9 cellular contexts compared by ENCODE assay signal in the genomic region with DNA sequence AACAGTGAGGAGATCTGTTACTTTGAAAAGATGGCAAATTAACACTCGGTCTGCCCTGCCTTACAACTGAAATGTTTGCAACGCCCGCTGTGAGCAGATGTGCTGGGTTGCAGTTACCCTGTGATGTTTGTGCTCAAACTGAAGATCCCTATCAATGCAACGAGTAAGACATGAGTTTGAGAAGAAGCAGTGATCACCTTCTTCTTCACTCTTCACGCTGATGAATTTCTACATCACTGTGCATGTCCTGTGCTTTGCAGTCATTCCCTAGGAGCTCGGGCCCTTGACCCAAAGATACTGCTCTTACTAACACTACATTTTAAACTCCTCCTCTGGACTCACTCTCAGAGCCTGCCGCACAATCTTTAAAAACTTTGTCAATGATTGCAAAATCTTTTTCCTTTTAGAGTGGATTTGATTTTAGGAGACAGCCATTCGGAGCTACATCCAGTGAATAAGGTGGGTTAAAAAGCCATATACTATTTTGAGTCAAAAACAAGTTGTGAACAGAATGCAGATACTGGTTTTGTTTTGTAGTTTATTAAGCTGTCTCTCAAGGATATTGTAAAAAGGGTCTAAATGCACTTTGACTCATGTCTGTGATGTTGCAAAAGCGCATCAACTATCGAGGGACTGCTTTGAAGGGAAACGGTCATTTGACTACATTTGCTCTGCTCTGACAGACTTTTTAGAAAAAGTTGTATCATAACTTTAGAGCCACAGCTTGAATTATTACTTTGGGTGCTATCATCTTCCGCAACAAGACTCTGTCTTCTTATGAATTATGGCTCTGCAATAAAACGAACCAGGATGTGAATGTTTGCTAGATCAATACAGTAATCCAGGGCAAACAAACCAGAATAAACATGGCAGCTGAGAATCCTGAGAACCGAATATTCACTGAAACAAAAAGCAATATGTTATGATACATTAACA. TPM values are rescaled to one million over a fixed set of nuclear protein-coding genes. Genes with fewer than 3 reads are reported as not detected.
DNase-seq lines count a peak whose midpoint lies in the region; ATAC-seq and TF ChIP-seq lines count a peak whose summit lies in the region.
"Had no signal": no experiment of that assay in that cellular context is flagged by ENCODE, and none has a peak within 500 bp of the region (broad histone marks: within the 10 kb centered on the region; RNA-seq: fewer than 3 reads in every experiment).

No MANE protein-coding gene starts in this region.

- peak overlapping the region; percentile 99 for H3K4me2 ChIP-seq in DOHH2 (ENCODE audit: low read length)

- peaks cover 24% of the 10 kb centered on the region for H3K36me3 ChIP-seq in DOHH2 (ENCODE audit: control insufficient read depth, low read length)

- no peaks in the 10 kb centered on the region for H3K9me2 ChIP-seq in DOHH2 (replicated peaks; ENCODE audit: control insufficient read depth, low read length)

- H3K4me3 ChIP-seq in DOHH2 (ENCODE audit: low read length): peak overlapping the region; percentile 90

- no peaks in the 10 kb centered on the region for H3K9me3 Mint-ChIP-seq in activated CD4-positive, alpha-beta memory T cell treated with anti-CD3 and anti-CD28 coated beads for 36 hours
- peaks cover 0 to 2% (median 0%) of the 10 kb centered on the region in 9 donors for H3K9me3 Mint-ChIP-seq in naive thymus-derived CD8-positive, alpha-beta T cell
- H3K9me3 Mint-ChIP-seq in CD14-positive monocyte: no peaks in the 10 kb centered on the region

- H3K27ac Mint-ChIP-seq in activated CD4-positive, alpha-beta memory T cell treated with anti-CD3 and anti-CD28 coated beads for 36 hours: peak overlapping the region; percentile 75
- H3K27ac Mint-ChIP-seq in naive thymus-derived CD8-positive, alpha-beta T cell: peak overlapping the region; percentile 94 to 100 (median 99)
- no peak overlapping the region for H3K27ac Mint-ChIP-seq in CD14-positive monocyte

- peaks cover 65% of the 10 kb centered on the region for H3F3A ChIP-seq in DOHH2 (ENCODE audit: control insufficient read depth, insufficient read depth)

- peaks cover 91% of the 10 kb centered on the region for H3K4me1 ChIP-seq in DOHH2 (ENCODE audit: control insufficient read depth, low read length)

- H3K79me2 ChIP-seq in DOHH2 (ENCODE audit: control insufficient read depth, low read length): peaks cover 98% of the 10 kb centered on the region

- H3K4me3 Mint-ChIP-seq in activated CD4-positive, alpha-beta memory T cell treated with anti-CD3 and anti-CD28 coated beads for 36 hours: peak overlapping the region; percentile 73
- peak overlapping the region; percentile 86 to 100 (median 98) for H3K4me3 Mint-ChIP-seq in naive thymus-derived CD8-positive, alpha-beta T cell
- H3K4me3 Mint-ChIP-seq in CD14-positive monocyte: no peak overlapping the region

- intact Hi-C loops in activated CD4-positive, alpha-beta memory T cell treated with anti-CD3 and anti-CD28 coated beads for 36 hours (cut with micrococcal nuclease): no loop called here
- intact Hi-C loops in CD14-positive monocyte (cut with micrococcal nuclease): no loop called here

- peaks cover 5% of the 10 kb centered on the region for H3K36me3 Mint-ChIP-seq in activated CD4-positive, alpha-beta memory T cell treated with anti-CD3 and anti-CD28 coated beads for 36 hours
- H3K36me3 Mint-ChIP-seq in naive thymus-derived CD8-positive, alpha-beta T cell: peaks cover 0 to 3% (median 0%) of the 10 kb centered on the region in 3 donors
- peaks cover 0 to 3% of the 10 kb centered on the region in 2 donors for H3K36me3 Mint-ChIP-seq in CD14-positive monocyte

- H4K20me1 ChIP-seq in DOHH2 (ENCODE audit: control insufficient read depth, insufficient read depth, low read depth, low read length): no peaks in the 10 kb centered on the region

- POLR2A ChIA-PET in activated CD4-positive, alpha-beta memory T cell treated with anti-CD3 and anti-CD28 coated beads for 36 hours (lab: Charles Lee): interaction anchor here (1.1 to 3.2 kb wide), 4 partner anchors 9 to 117 kb away, joined by 3 to 26 read pairs (median 4); no protein-coding TSS in a partner anchor
- POLR2A ChIA-PET in naive thymus-derived CD8-positive, alpha-beta T cell (lab: Charles Lee): interaction anchor here (0.7 to 4.3 kb wide), 32 partner anchors 9 to 135 kb away, joined by 3 to 37 read pairs (median 5); partner anchors contain the start of gene N4BP2

- no peaks in the 10 kb centered on the region for H3K27me3 ChIP-seq in DOHH2 (ENCODE audit: control insufficient read depth, low read length)

- H3K4me1 Mint-ChIP-seq in activated CD4-positive, alpha-beta memory T cell treated with anti-CD3 and anti-CD28 coated beads for 36 hours (ENCODE audit: low read depth): peaks cover 81% of the 10 kb centered on the region
- H3K4me1 Mint-ChIP-seq in naive thymus-derived CD8-positive, alpha-beta T cell: peaks cover 31 to 84% (median 78%) of the 10 kb centered on the region in 4 donors
- H3K4me1 Mint-ChIP-seq in CD14-positive monocyte: peaks cover 37% of the 10 kb centered on the region

- no peaks in the 10 kb centered on the region for H3K27me3 Mint-ChIP-seq in activated CD4-positive, alpha-beta memory T cell treated with anti-CD3 and anti-CD28 coated beads for 36 hours
- peaks cover 0 to 1% (median 0%) of the 10 kb centered on the region in 5 donors for H3K27me3 Mint-ChIP-seq in naive thymus-derived CD8-positive, alpha-beta T cell
- H3K27me3 Mint-ChIP-seq in CD14-positive monocyte (ENCODE audit: low read depth in 3 of 3): peaks cover 3 to 11% (median 3%) of the 10 kb centered on the region in 3 donors

- peak; percentile 39 to 50 for ATAC-seq in naive thymus-derived CD8-positive, alpha-beta T cell
- no peak for ATAC-seq in GM21576 (IDR thresholded peaks at IDR 0.05; ENCODE audit: unreplicated experiment)
- no peak for ATAC-seq in GM21360 (IDR thresholded peaks at IDR 0.05; ENCODE audit: unreplicated experiment)

- DNase-seq in NCI-H1436 (lab: John Stamatoyannopoulos, UW) (peak; percentile 32), CD14-positive monocyte (ENCODE audit: low spot score) (no peak), GOT3 (lab: John Stamatoyannopoulos, UW) (no peak)
- DNase-seq in activated CD4-positive, alpha-beta memory T cell treated with anti-CD3 and anti-CD28 coated beads for 36 hours: peak; percentile 30
- peak in 4 of 10 donors; percentile 41 to 69 (median 56) for DNase-seq in naive thymus-derived CD8-positive, alpha-beta T cell
- DNase-seq: NCI-H524 had no signal

- peak overlapping the region; percentile 100 for H3K27ac ChIP-seq in DOHH2 (ENCODE audit: low read depth, low read length)

- TF ChIP-seq CTCF in DOHH2 (IDR thresholded peaks at IDR 0.05; ENCODE audit: low read depth, low read length, poor library complexity, severe bottlenecking): no peak
- TF ChIP-seq CTCF in CD14-positive monocyte (IDR thresholded peaks at IDR 0.05): no peak

- H3K9me3 ChIP-seq in DOHH2 (ENCODE audit: control insufficient read depth, insufficient read depth, low read length): no peaks in the 10 kb centered on the region

- CTCF ChIA-PET in activated CD4-positive, alpha-beta memory T cell treated with anti-CD3 and anti-CD28 coated beads for 36 hours (lab: Charles Lee): interaction anchor here (1.0 to 3.7 kb wide), 9 partner anchors 9 to 134 kb away, joined by 3 to 18 read pairs (median 4); no protein-coding TSS in a partner anchor

RNA-seq across cellular contexts. Expression of gene RHOH, which starts 5.7 kb away (rescaled TPM):
- 10 to 100 TPM; 97.5 to 98.6 TPM for total RNA-seq in activated CD4-positive, alpha-beta memory T cell treated with anti-CD3 and anti-CD28 coated beads for 36 hours
- 100 to 1,000 TPM; 233 to 249 TPM for total RNA-seq in naive thymus-derived CD8-positive, alpha-beta T cell
- 100 to 1,000 TPM; 328 to 416 (median 383) TPM for polyA plus RNA-seq in naive thymus-derived CD8-positive, alpha-beta T cell
- polyA plus RNA-seq in CD14-positive monocyte: 1 to 10 TPM; 1.2 to 1.4 TPM

Comparison
In these comparisons a context has a peak if more than half of its experiments do, and no peak if none do; other contexts are left out.
1. DNase-seq: peak in NCI-H1436 (single experiment) and activated CD4-positive, alpha-beta memory T cell treated with anti-CD3 and anti-CD28 coated beads for 36 hours (single experiment); none in CD14-positive monocyte (single experiment) and GOT3 (single experiment).
2. H3K27ac Mint-ChIP-seq: peak in activated CD4-positive, alpha-beta memory T cell treated with anti-CD3 and anti-CD28 coated beads for 36 hours (single experiment) and naive thymus-derived CD8-positive, alpha-beta T cell (10 of 10); none in CD14-positive monocyte (0 of 7).
3. H3K4me3 Mint-ChIP-seq: peak in activated CD4-positive, alpha-beta memory T cell treated with anti-CD3 and anti-CD28 coated beads for 36 hours (single experiment) and naive thymus-derived CD8-positive, alpha-beta T cell (10 of 10); none in CD14-positive monocyte (0 of 2).
4. ATAC-seq: peak in naive thymus-derived CD8-positive, alpha-beta T cell (2 of 2); none in GM21576 (single experiment) and GM21360 (single experiment).